ENCODE assay signal across 9 cellular contexts in the genomic region with DNA sequence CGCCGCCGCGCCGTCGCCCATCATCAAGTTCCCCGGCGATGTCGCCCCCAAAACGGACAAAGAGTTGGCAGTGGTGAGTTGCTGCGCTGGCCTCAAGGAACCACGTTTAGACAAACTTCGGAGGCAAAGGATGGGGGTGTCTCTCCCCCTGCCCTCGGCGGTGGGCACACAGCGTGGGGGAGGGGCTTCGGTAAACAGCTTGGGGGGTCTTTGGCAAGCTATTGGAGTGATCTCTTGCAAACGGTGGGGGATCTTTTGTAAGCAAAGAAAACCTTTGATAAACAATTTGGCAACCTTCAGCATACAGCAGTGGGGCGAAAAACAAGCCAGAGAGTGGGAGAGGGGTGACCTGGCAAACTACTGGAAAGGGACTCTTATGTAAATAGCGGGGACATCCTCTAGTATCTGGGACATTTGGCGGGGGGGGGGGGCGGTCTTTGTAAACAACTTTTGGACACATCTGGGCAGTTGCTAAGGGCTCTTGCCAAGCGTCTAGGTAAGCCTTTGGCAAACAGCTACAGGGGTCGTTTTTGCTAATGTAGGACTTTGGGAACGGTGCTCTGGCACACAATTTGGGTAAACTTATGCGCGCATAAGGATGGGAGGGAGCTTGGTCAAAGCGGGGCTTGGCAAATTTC. TPM values are rescaled to one million over a fixed set of nuclear protein-coding genes. Genes with fewer than 3 reads are reported as not detected.
DNase-seq lines count a peak whose midpoint lies in the region; ATAC-seq and TF ChIP-seq lines count a peak whose summit lies in the region.
"Had no signal": no experiment of that assay in that cellular context is flagged by ENCODE, and none has a peak within 500 bp of the region (broad histone marks: within the 10 kb centered on the region; RNA-seq: fewer than 3 reads in every experiment).

No MANE protein-coding gene starts in this region.

- peak overlapping the region; percentile 67 for H3K23ac ChIP-seq in mesendoderm (ENCODE audit: low read length)

- H3K79me2 ChIP-seq in mesendoderm (ENCODE audit: control insufficient read depth, insufficient read depth, low read length) = peaks cover 18% of the 10 kb centered on the region

- H3K27me3 Mint-ChIP-seq in activated CD4-positive, alpha-beta T cell treated with anti-CD3 and anti-CD28 coated beads, Interleukin-2, amount 10 ng/mL, durations not matched to agents 7 days and 5 days = peaks cover 45% of the 10 kb centered on the region

- H3K18ac ChIP-seq in mesendoderm (ENCODE audit: low read length) = peak overlapping the region; percentile 85

- H3K27me3 ChIP-seq in mesendoderm (ENCODE audit: insufficient read depth, low read length, poor library complexity) (no peaks in the 10 kb centered on the region), transverse colon (peaks cover 39% of the 10 kb centered on the region)

- H3K4me1 ChIP-seq in mesendoderm (ENCODE audit: control insufficient read depth, low read depth, low read length) (peaks cover 17% of the 10 kb centered on the region), transverse colon (peaks cover 0 to 13% (median 5%) of the 10 kb centered on the region in 4 donors)

- no peak for DNase-seq in activated CD4-positive, alpha-beta T cell treated with anti-CD3 and anti-CD28 coated beads, Interleukin-2, amount 10 ng/mL, durations not matched to agents 7 days and 5 days
- DNase-seq in activated CD4-positive, alpha-beta T cell treated with anti-CD3 and anti-CD28 coated beads, Interleukin-2, amount 50 U/mL, for 4 hours = no peak
- DNase-seq in coronary artery (ENCODE audit: low spot score) (no peak), mesendoderm (peak; percentile 44), transverse colon (no peak), mucosa of gallbladder (ENCODE audit: low spot score) (no peak), NCI-H2171 (lab: John Stamatoyannopoulos, UW) (no peak)

- H3K4me3 ChIP-seq in coronary artery (peak overlapping the region; percentile 78), mesendoderm (ENCODE audit: low read length) (peak overlapping the region; percentile 84), transverse colon (peak overlapping the region; percentile 40 to 59 (median 42))

- no peak overlapping the region for H2BK15ac ChIP-seq in mesendoderm (replicated peaks; ENCODE audit: low read depth)

- no peak for TF ChIP-seq POLR2A in transverse colon (IDR thresholded peaks at IDR 0.05)

- H3K36me3 ChIP-seq in mesendoderm (ENCODE audit: control insufficient read depth, insufficient read depth, low read length) (peaks cover 4% of the 10 kb centered on the region), transverse colon (no peaks in the 10 kb centered on the region)

- no peak for TF ChIP-seq EP300 in transverse colon (IDR thresholded peaks at IDR 0.05; ENCODE audit: low read depth)

- POLR2A ChIA-PET in activated CD4-positive, alpha-beta T cell treated with anti-CD3 and anti-CD28 coated beads, Interleukin-2, amount 10 ng/mL, durations not matched to agents 7 days and 5 days (lab: Charles Lee) = no interaction called here

- H3K9me3 ChIP-seq in transverse colon = no peaks in the 10 kb centered on the region

- H3K36me3 Mint-ChIP-seq in activated CD4-positive, alpha-beta T cell treated with anti-CD3 and anti-CD28 coated beads, Interleukin-2, amount 10 ng/mL, durations not matched to agents 7 days and 5 days (ENCODE audit: low read depth) = no peaks in the 10 kb centered on the region

- H3K27ac Mint-ChIP-seq in activated CD4-positive, alpha-beta T cell treated with anti-CD3 and anti-CD28 coated beads, Interleukin-2, amount 10 ng/mL, durations not matched to agents 7 days and 5 days = no peak overlapping the region

- intact Hi-C loops in transverse colon (cut with DNase I; ENCODE audit: low total_unique reads) = no loop called here

- no peak overlapping the region for H4K8ac ChIP-seq in mesendoderm (ENCODE audit: low read depth, low read length)

- peaks cover 10% of the 10 kb centered on the region for H3K79me1 ChIP-seq in mesendoderm (ENCODE audit: low read length)

- no peak overlapping the region for H2AK5ac ChIP-seq in mesendoderm (ENCODE audit: low read length)

- H3K56ac ChIP-seq in mesendoderm (ENCODE audit: low read length) = peak overlapping the region; percentile 90

- ATAC-seq in HG02610 (IDR thresholded peaks at IDR 0.05; ENCODE audit: unreplicated experiment) = no peak

- H4K5ac ChIP-seq in mesendoderm (ENCODE audit: low read length) = no peak overlapping the region

- in situ Hi-C loops in transverse colon (cut with MboI; ENCODE audit: low pct_ligation_motif_present in 1 of 4, low pct_unique_long_range_greater_than_20kb in 1 of 4, low sequenced_read_pairs in 3 of 4) = no loop called here

- no CpG with 5 or more reads among the region's 28 CpGs for WGBS in mesendoderm (ENCODE audit: extremely low coverage, insufficient coverage, low lambda C conversion rate)
- WGBS in transverse colon (ENCODE audit: low coverage in 1 of 2), 2 donors = 6% methylated on average over 28 of the region's 28 CpGs; no CpG with 5 or more reads in 1 of the 2 donors

- H3K4me3 Mint-ChIP-seq in activated CD4-positive, alpha-beta T cell treated with anti-CD3 and anti-CD28 coated beads, Interleukin-2, amount 10 ng/mL, durations not matched to agents 7 days and 5 days = peak overlapping the region; percentile 34

- H2BK5ac ChIP-seq in mesendoderm (ENCODE audit: low read length) = peak overlapping the region; percentile 81

- peak overlapping the region; percentile 84 for H3K9ac ChIP-seq in mesendoderm (ENCODE audit: low read length)

- H3K4me2 ChIP-seq in mesendoderm (ENCODE audit: low read length) = peak overlapping the region; percentile 17

- H3K27ac ChIP-seq in coronary artery (peak overlapping the region; percentile 80 to 87), mesendoderm (ENCODE audit: low read depth, low read length) (peak overlapping the region; percentile 90), transverse colon (peak overlapping the region; percentile 76 to 85 (median 81))
- H3K27ac ChIP-seq: C4-2B had no signal

- CTCF ChIA-PET in activated CD4-positive, alpha-beta T cell treated with anti-CD3 and anti-CD28 coated beads, Interleukin-2, amount 10 ng/mL, durations not matched to agents 7 days and 5 days (lab: Charles Lee) = no interaction called here

- peak overlapping the region; percentile 64 for H3K4ac ChIP-seq in mesendoderm (ENCODE audit: low read depth, low read length)

- TF ChIP-seq CTCF in coronary artery (IDR thresholded peaks at IDR 0.05) = no peak
- TF ChIP-seq CTCF in transverse colon (IDR thresholded peaks at IDR 0.05) = no peak

- H3K4me1 Mint-ChIP-seq in activated CD4-positive, alpha-beta T cell treated with anti-CD3 and anti-CD28 coated beads, Interleukin-2, amount 10 ng/mL, durations not matched to agents 7 days and 5 days = peaks cover 4% of the 10 kb centered on the region

- no peaks in the 10 kb centered on the region for H3K9me3 Mint-ChIP-seq in activated CD4-positive, alpha-beta T cell treated with anti-CD3 and anti-CD28 coated beads, Interleukin-2, amount 10 ng/mL, durations not matched to agents 7 days and 5 days

- H2BK120ac ChIP-seq in mesendoderm (ENCODE audit: low read depth, low read length) = peak overlapping the region; percentile 33

RNA-seq across cellular contexts. Expression of gene MMP2, which starts 0.7 kb away (rescaled TPM):
- total RNA-seq in activated CD4-positive, alpha-beta T cell treated with anti-CD3 and anti-CD28 coated beads, Interleukin-2, amount 10 ng/mL, durations not matched to agents 7 days and 5 days = not detected
- 49.5 TPM for polyA plus RNA-seq in mesendoderm (2013, experiment 1 of 2)
- 47.4 TPM for polyA plus RNA-seq in mesendoderm (2013, experiment 2 of 2)
- total RNA-seq in transverse colon (100 to 1,000 TPM in 1 of 4 donors, 10 to 100 TPM in 3; 52.7 to 105 (median 73.1) TPM), mucosa of gallbladder (264 TPM)

RNA-seq across cellular contexts. Expression of gene LPCAT2, which starts 29.2 kb away (rescaled TPM):
- under 1 TPM; 0.30 to 0.87 TPM for total RNA-seq in activated CD4-positive, alpha-beta T cell treated with anti-CD3 and anti-CD28 coated beads, Interleukin-2, amount 10 ng/mL, durations not matched to agents 7 days and 5 days
- polyA plus RNA-seq in mesendoderm (2013, experiment 1 of 2) = 4.7 TPM
- polyA plus RNA-seq in mesendoderm (2013, experiment 2 of 2) = 4.3 TPM
- total RNA-seq in transverse colon (10 to 100 TPM in 1 of 4 donors, 1 to 10 TPM in 3; 1.6 to 11.6 (median 6.2) TPM), mucosa of gallbladder (15.8 TPM)

Comparison
In these comparisons a context has a peak if more than half of its experiments do, and no peak if none do; other contexts are left out.
1. RNA of gene MMP2, which starts 0.7 kb away (total RNA-seq): 264 TPM in mucosa of gallbladder (single experiment) and 52.7 to 105 TPM in transverse colon; not detected in activated CD4-positive, alpha-beta T cell treated with anti-CD3 and anti-CD28 coated beads, Interleukin-2, amount 10 ng/mL, durations not matched to agents 7 days and 5 days; every median in the first group is over 10 times any median in the second.
2. Peak in every context shown above with its lines, with median percentiles within 50 percentile points of each other: H3K27ac ChIP-seq and H3K4me3 ChIP-seq.